ENCODE assay signal across 8 cellular contexts in genomic region chr6:97282238-97282725, GRCh38. TPM values are rescaled to one million over a fixed set of nuclear protein-coding genes. Genes with fewer than 3 reads are reported as not detected.
DNase-seq lines count a peak whose midpoint lies in the region; ATAC-seq, FAIRE-seq and TF ChIP-seq lines count a peak whose summit lies in the region.

No MANE protein-coding gene starts in this region.

- H3K27ac Mint-ChIP-seq in activated CD4-positive, alpha-beta T cell treated with anti-CD3 and anti-CD28 coated beads, Interleukin-2, amount 10 ng/mL, durations not matched to agents 7 days and 5 days = peak overlapping the region; percentile 91
- H3K27ac Mint-ChIP-seq in neural crest cell (ENCODE audit: unreplicated experiment) = peak overlapping the region; percentile 89

- H3K4me1 ChIP-seq in endothelial cell of umbilical vein (ENCODE audit: control insufficient read depth, extremely low read depth, insufficient read depth, low read length) = peaks cover 21% of the 10 kb centered on the region

- H3K4me2 ChIP-seq in endothelial cell of umbilical vein (ENCODE audit: insufficient read depth, low read length) = peak overlapping the region; percentile 98

- peaks cover 18% of the 10 kb centered on the region for H3K79me2 ChIP-seq in endothelial cell of umbilical vein (ENCODE audit: control insufficient read depth, insufficient read depth, low read length)

- peak overlapping the region; percentile 96 for H3K4me3 Mint-ChIP-seq in activated CD4-positive, alpha-beta T cell treated with anti-CD3 and anti-CD28 coated beads, Interleukin-2, amount 10 ng/mL, durations not matched to agents 7 days and 5 days
- H3K4me3 Mint-ChIP-seq in neural crest cell = peak overlapping the region; percentile 97

- peaks cover 47% of the 10 kb centered on the region for H3K4me1 Mint-ChIP-seq in activated CD4-positive, alpha-beta T cell treated with anti-CD3 and anti-CD28 coated beads, Interleukin-2, amount 10 ng/mL, durations not matched to agents 7 days and 5 days
- H3K4me1 Mint-ChIP-seq in neural crest cell = peaks cover 44% of the 10 kb centered on the region

- CTCF ChIA-PET in activated CD4-positive, alpha-beta T cell treated with anti-CD3 and anti-CD28 coated beads, Interleukin-2, amount 10 ng/mL, durations not matched to agents 7 days and 5 days (lab: Charles Lee) = no interaction called here
- CTCF ChIA-PET in endothelial cell of umbilical vein (lab: Charles Lee) = interaction anchor here (0.6 to 2.3 kb wide), 4 partner anchors 49 to 93 kb away, joined by 3 to 39 read pairs (median 4); no protein-coding TSS in a partner anchor

- no peaks in the 10 kb centered on the region for H3K9me3 ChIP-seq in endothelial cell of umbilical vein (replicated peaks; ENCODE audit: control insufficient read depth, insufficient read depth, low read length)

- BruUV-seq in endothelial cell of umbilical vein (replicated peaks; lab: Mats Ljungman, UMichigan) = no TSS peak

- H3K9me3 Mint-ChIP-seq in activated CD4-positive, alpha-beta T cell treated with anti-CD3 and anti-CD28 coated beads, Interleukin-2, amount 10 ng/mL, durations not matched to agents 7 days and 5 days = no peaks in the 10 kb centered on the region
- no peaks in the 10 kb centered on the region for H3K9me3 Mint-ChIP-seq in neural crest cell

- dilution Hi-C loops in endothelial cell of umbilical vein (cut with MboI; ENCODE audit: extremely low pct_ligation_motif_present, low sequenced_read_pairs) = no loop called here

- POLR2A ChIA-PET in activated CD4-positive, alpha-beta T cell treated with anti-CD3 and anti-CD28 coated beads, Interleukin-2, amount 10 ng/mL, durations not matched to agents 7 days and 5 days (lab: Charles Lee) = no interaction called here
- POLR2A ChIA-PET in endothelial cell of umbilical vein (lab: Charles Lee) = no interaction called here

- ATAC-seq in HG02610 (IDR thresholded peaks at IDR 0.05; ENCODE audit: unreplicated experiment) = peak; percentile 1

- peak overlapping the region; percentile 75 to 93 (median 86) for H3K4me3 ChIP-seq in endothelial cell of umbilical vein (replicated peaks in 1 of 3; ENCODE audit: insufficient read depth in 1 of 3, low read depth in 1 of 3, low read length in 3 of 3)

- TF ChIP-seq CTCF in endothelial cell of umbilical vein (IDR thresholded peaks at IDR 0.05; ENCODE audit: extremely low read depth in 1 of 2, insufficient read depth in 1 of 2, low read depth in 1 of 2, low read length in 2 of 2) (no peak), neural crest cell (conservative IDR thresholded peaks at IDR 0.05) (no peak)

- intact Hi-C loops in endothelial cell of umbilical vein (cut with micrococcal nuclease) = loop anchor here (1.0 to 5.0 kb wide), 4 partner anchors 67 to 385 kb away; partner anchors contain the start of gene NDUFAF4

- H3K9ac ChIP-seq in endothelial cell of umbilical vein (replicated peaks; ENCODE audit: extremely low read depth, insufficient read depth, low read length) = peak overlapping the region; percentile 88

- H3K9me1 ChIP-seq in endothelial cell of umbilical vein (replicated peaks; ENCODE audit: control insufficient read depth, extremely low read depth, insufficient read depth, low read length) = no peaks in the 10 kb centered on the region

- H3K36me3 ChIP-seq in endothelial cell of umbilical vein (ENCODE audit: control insufficient read depth in 2 of 2, extremely low read depth in 1 of 2, insufficient read depth in 2 of 2, low read length in 2 of 2) = no peaks in the 10 kb centered on the region

- peak; percentile 53 for FAIRE-seq in endothelial cell of umbilical vein (lab: Jason Lieb, UNC)

- peak overlapping the region; percentile 60 for H3K27ac ChIP-seq in endothelial cell of umbilical vein (ENCODE audit: insufficient read depth, low read depth, low read length)

- H3K27me3 ChIP-seq in endothelial cell of umbilical vein (ENCODE audit: control insufficient read depth in 2 of 2, insufficient read depth in 2 of 2, low read length in 2 of 2) = no peaks in the 10 kb centered on the region

- no peaks in the 10 kb centered on the region for H4K20me1 ChIP-seq in endothelial cell of umbilical vein (replicated peaks; ENCODE audit: control insufficient read depth, extremely low read depth, insufficient read depth, low read length)

- peak; percentile 10 for DNase-seq in activated CD4-positive, alpha-beta T cell treated with anti-CD3 and anti-CD28 coated beads, Interleukin-2, amount 10 ng/mL, durations not matched to agents 7 days and 5 days
- no peak for DNase-seq in activated CD4-positive, alpha-beta T cell treated with anti-CD3 and anti-CD28 coated beads, Interleukin-2, amount 50 U/mL, for 1 hour
- DNase-seq in RPMI8226 (peak; percentile 3), endothelial cell of umbilical vein (ENCODE audit: low read depth, low spot score) (peak; percentile 32), neural crest cell (ENCODE audit: low read depth, low spot score) (no peak), hypothalamus (lab: John Stamatoyannopoulos, UW) (no peak), dedifferentiated amniotic fluid mesenchymal stem cell (ENCODE audit: extremely low spot score) (no peak)

- H3K36me3 Mint-ChIP-seq in activated CD4-positive, alpha-beta T cell treated with anti-CD3 and anti-CD28 coated beads, Interleukin-2, amount 10 ng/mL, durations not matched to agents 7 days and 5 days (ENCODE audit: low read depth) = peaks cover 34% of the 10 kb centered on the region
- H3K36me3 Mint-ChIP-seq in neural crest cell (ENCODE audit: low read depth) = peaks cover 14% of the 10 kb centered on the region

- peaks cover 8% of the 10 kb centered on the region for H3K27me3 Mint-ChIP-seq in activated CD4-positive, alpha-beta T cell treated with anti-CD3 and anti-CD28 coated beads, Interleukin-2, amount 10 ng/mL, durations not matched to agents 7 days and 5 days
- H3K27me3 Mint-ChIP-seq in neural crest cell (ENCODE audit: low read depth) = no peaks in the 10 kb centered on the region

- peak overlapping the region; percentile 98 for H2AFZ ChIP-seq in endothelial cell of umbilical vein (ENCODE audit: low read depth, low read length)

- no peak for TF ChIP-seq POLR2A in endothelial cell of umbilical vein (IDR thresholded peaks at IDR 0.05; ENCODE audit: low read depth, low read length)

TF ChIP-seq in endothelial cell of umbilical vein, 7 proteins besides CTCF, POLR2A, EP300 and RAD21:
- TF ChIP-seq GATA2 (IDR thresholded peaks at IDR 0.05; ENCODE audit: insufficient read depth, insufficient read length, low read depth, low read length) = no peak
- no peak for TF ChIP-seq FOS (IDR thresholded peaks at IDR 0.05; ENCODE audit: borderline replicate concordance, insufficient read depth, low read length)
- TF ChIP-seq POLR2AphosphoS5 (IDR thresholded peaks at IDR 0.05; ENCODE audit: insufficient read depth, low read depth, low read length) = no peak
- no peak for TF ChIP-seq EZH2 (IDR thresholded peaks at IDR 0.05; ENCODE audit: borderline replicate concordance, low read depth, low read length, severe bottlenecking)
- TF ChIP-seq JUN (IDR thresholded peaks at IDR 0.05; ENCODE audit: borderline replicate concordance, insufficient read depth, insufficient read length, low read depth) = no peak
- TF ChIP-seq, protein P1, sequence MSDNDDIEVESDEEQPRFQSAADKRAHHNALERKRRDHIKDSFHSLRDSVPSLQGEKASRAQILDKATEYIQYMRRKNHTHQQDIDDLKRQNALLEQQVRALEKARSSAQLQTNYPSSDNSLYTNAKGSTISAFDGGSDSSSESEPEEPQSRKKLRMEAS (IDR thresholded peaks at IDR 0.05; ENCODE audit: insufficient read depth, insufficient read length) = no peak
- TF ChIP-seq MYC (IDR thresholded peaks at IDR 0.05; ENCODE audit: low read depth, low read length) = no peak

RNA-seq across cellular contexts. Expression of gene MMS22L, which starts 0.7 kb away (rescaled TPM):
- 10 to 100 TPM; 39.1 to 40.4 TPM for total RNA-seq in activated CD4-positive, alpha-beta T cell treated with anti-CD3 and anti-CD28 coated beads, Interleukin-2, amount 10 ng/mL, durations not matched to agents 7 days and 5 days
- total RNA-seq in endothelial cell of umbilical vein (19.3 and 22.7 TPM in 2 replicates), neural crest cell (37.5 and 38.4 TPM in 2 replicates)
- 3.8 and 5.5 TPM in 2 replicates for polyA plus RNA-seq in endothelial cell of umbilical vein
- 6.4 and 7.5 TPM in 2 replicates for polyA plus RNA-seq in endothelial cell of umbilical vein (2011; cell fraction: cytosol; rRNA removed)
- 14.5 and 20.0 TPM in 2 replicates for polyA plus RNA-seq in endothelial cell of umbilical vein (2011; cell fraction: nucleus; rRNA removed)
- polyA plus RNA-seq in endothelial cell of umbilical vein (2012) = 6.9 and 11.8 TPM in 2 replicates
- 34.5 and 34.8 TPM in 2 replicates for polyA minus RNA-seq in endothelial cell of umbilical vein
- 27.0 TPM for polyA minus RNA-seq in endothelial cell of umbilical vein (2011; cell fraction: cytosol; rRNA and poly(A)+ RNA removed)
- polyA minus RNA-seq in endothelial cell of umbilical vein (2011; cell fraction: nucleus; rRNA and poly(A)+ RNA removed) = 65.5 and 73.2 TPM in 2 replicates

Comparison
In these comparisons a context has a peak if more than half of its experiments do, and no peak if none do; other contexts are left out.
1. DNase-seq: peak in activated CD4-positive, alpha-beta T cell treated with anti-CD3 and anti-CD28 coated beads, Interleukin-2, amount 10 ng/mL, durations not matched to agents 7 days and 5 days (single experiment), RPMI8226 (single experiment) and endothelial cell of umbilical vein (single experiment); none in activated CD4-positive, alpha-beta T cell treated with anti-CD3 and anti-CD28 coated beads, Interleukin-2, amount 50 U/mL, for 1 hour (single experiment), neural crest cell (single experiment), hypothalamus (0 of 51) and dedifferentiated amniotic fluid mesenchymal stem cell (single experiment).